Comparison of ENCODE assay signal across 8 cellular contexts in the genomic region with DNA sequence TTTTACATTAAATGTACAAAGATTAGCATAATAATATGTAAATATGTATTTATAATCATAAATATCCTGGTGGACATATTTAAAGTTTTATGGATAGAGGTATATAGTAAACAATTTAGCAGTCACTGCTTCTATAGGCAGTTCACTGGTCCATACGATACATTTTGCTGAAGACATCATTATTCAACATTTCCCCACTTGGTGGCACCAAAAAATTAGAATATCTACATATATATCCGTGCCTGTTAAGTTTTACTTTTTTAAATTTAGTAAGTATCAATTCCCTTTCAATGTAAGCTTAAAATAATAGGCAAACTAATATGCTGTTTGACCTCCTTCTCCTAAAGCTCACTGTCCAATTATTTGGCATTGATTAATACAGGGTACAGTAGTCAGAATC.
DNase-seq lines count a peak whose midpoint lies in the region; ATAC-seq and TF ChIP-seq lines count a peak whose summit lies in the region.

No MANE protein-coding gene starts in this region.

- no peaks in the 10 kb centered on the region for H3K36me3 ChIP-seq in hepatocyte (replicated peaks; ENCODE audit: insufficient read depth, low read depth)

- CTCF ChIA-PET in activated CD4-positive, alpha-beta T cell treated with anti-CD3 and anti-CD28 coated beads for 36 hours (lab: Charles Lee) = interaction anchor here (0.8 to 1.7 kb wide), 3 partner anchors 21 to 376 kb away, joined by 3 to 4 read pairs (median 3); no protein-coding TSS in a partner anchor

- intact Hi-C loops in activated CD4-positive, alpha-beta T cell treated with anti-CD3 and anti-CD28 coated beads for 36 hours (cut with DNase I, micrococcal nuclease) = loop anchor here (2.0 to 5.0 kb wide), 4 partner anchors 374 to 1095 kb away; a partner anchor contains a TSS

- H3K79me2 ChIP-seq in hepatocyte = no peaks in the 10 kb centered on the region

- no peaks in the 10 kb centered on the region for H3K4me1 ChIP-seq in hepatocyte (ENCODE audit: insufficient read depth)

- peak; percentile 81 for ATAC-seq in GM21786 (IDR thresholded peaks at IDR 0.05; ENCODE audit: unreplicated experiment)
- no peak for ATAC-seq in activated CD4-positive, alpha-beta T cell treated with anti-CD3 and anti-CD28 coated beads for 36 hours
- ATAC-seq in GM19467 (IDR thresholded peaks at IDR 0.05; ENCODE audit: unreplicated experiment) = no peak
- ATAC-seq in stimulated activated naive CD8-positive, alpha-beta T cell treated with anti-CD3 and anti-CD28 coated beads, Interleukin-15, amount 100 ng/mL, for 72 hours = no peak

- no peaks in the 10 kb centered on the region for H3K9me3 Mint-ChIP-seq in activated CD4-positive, alpha-beta T cell treated with anti-CD3 and anti-CD28 coated beads for 36 hours (ENCODE audit: low read depth)
- H3K9me3 Mint-ChIP-seq in stimulated activated naive CD8-positive, alpha-beta T cell treated with anti-CD3 and anti-CD28 coated beads, Interleukin-15, amount 100 ng/mL, for 72 hours = no peaks in the 10 kb centered on the region

- H3K36me3 Mint-ChIP-seq in activated CD4-positive, alpha-beta T cell treated with anti-CD3 and anti-CD28 coated beads for 36 hours (ENCODE audit: low read depth) = no peaks in the 10 kb centered on the region

- no peaks in the 10 kb centered on the region for H3K27me3 ChIP-seq in hepatocyte

- 57% methylated on average over 2 of the region's 2 CpGs for WGBS in hepatocyte (ENCODE audit: low lambda C conversion rate, missing lambda C conversion rate)

- H2AFZ ChIP-seq in hepatocyte = no peak overlapping the region

- H3K27me3 Mint-ChIP-seq in activated CD4-positive, alpha-beta T cell treated with anti-CD3 and anti-CD28 coated beads for 36 hours = no peaks in the 10 kb centered on the region
- H3K27me3 Mint-ChIP-seq in stimulated activated naive CD8-positive, alpha-beta T cell treated with anti-CD3 and anti-CD28 coated beads, Interleukin-15, amount 100 ng/mL, for 72 hours = no peaks in the 10 kb centered on the region

- no peak overlapping the region for H3K4me2 ChIP-seq in hepatocyte

- no peaks in the 10 kb centered on the region for H3K9me2 ChIP-seq in hepatocyte (replicated peaks; ENCODE audit: insufficient read depth)

- no peaks in the 10 kb centered on the region for H3K9me3 ChIP-seq in hepatocyte (ENCODE audit: low read depth)

- no peaks in the 10 kb centered on the region for H4K20me1 ChIP-seq in hepatocyte (ENCODE audit: insufficient read depth, poor library complexity, severe bottlenecking)

- no peak overlapping the region for H3K4me3 ChIP-seq in hepatocyte
- H3K4me3 ChIP-seq in coronary artery = no peak overlapping the region

- H3K4me3 Mint-ChIP-seq in activated CD4-positive, alpha-beta T cell treated with anti-CD3 and anti-CD28 coated beads for 36 hours = no peak overlapping the region
- no peak overlapping the region for H3K4me3 Mint-ChIP-seq in stimulated activated naive CD8-positive, alpha-beta T cell treated with anti-CD3 and anti-CD28 coated beads, Interleukin-15, amount 100 ng/mL, for 72 hours

- no peak overlapping the region for H3K27ac Mint-ChIP-seq in activated CD4-positive, alpha-beta T cell treated with anti-CD3 and anti-CD28 coated beads for 36 hours
- no peak overlapping the region for H3K27ac Mint-ChIP-seq in stimulated activated naive CD8-positive, alpha-beta T cell treated with anti-CD3 and anti-CD28 coated beads, Interleukin-15, amount 100 ng/mL, for 72 hours

- DNase-seq in EH (ENCODE audit: low read depth) (peak; percentile 10), NCI-H1694 treated with DMSO at 0.1 percent for 48 hours (lab: John Stamatoyannopoulos, UW) (peak; percentile 23), hepatocyte (ENCODE audit: low spot score) (peak; percentile 19), coronary artery (ENCODE audit: low spot score) (no peak)
- no peak for DNase-seq in activated CD4-positive, alpha-beta T cell treated with anti-CD3 and anti-CD28 coated beads for 36 hours
- no peak for DNase-seq in stimulated activated naive CD8-positive, alpha-beta T cell treated with anti-CD3 and anti-CD28 coated beads, Interleukin-15, amount 100 ng/mL, for 72 hours

- H3K27ac ChIP-seq in hepatocyte = no peak overlapping the region
- no peak overlapping the region for H3K27ac ChIP-seq in coronary artery

- peak; percentile 51 for TF ChIP-seq CTCF in hepatocyte (IDR thresholded peaks at IDR 0.05; ENCODE audit: poor library complexity)
- TF ChIP-seq CTCF in coronary artery (IDR thresholded peaks at IDR 0.05) = no peak

- POLR2A ChIA-PET in activated CD4-positive, alpha-beta T cell treated with anti-CD3 and anti-CD28 coated beads for 36 hours (lab: Charles Lee) = no interaction called here

- no peaks in the 10 kb centered on the region for H3K4me1 Mint-ChIP-seq in activated CD4-positive, alpha-beta T cell treated with anti-CD3 and anti-CD28 coated beads for 36 hours
- H3K4me1 Mint-ChIP-seq in stimulated activated naive CD8-positive, alpha-beta T cell treated with anti-CD3 and anti-CD28 coated beads, Interleukin-15, amount 100 ng/mL, for 72 hours = peaks cover 5% of the 10 kb centered on the region

Comparison
In these comparisons a context has a peak if more than half of its experiments do, and no peak if none do; other contexts are left out.
1. DNase-seq: peak in EH (single experiment), NCI-H1694 treated with DMSO at 0.1 percent for 48 hours (single experiment) and hepatocyte (single experiment); none in coronary artery (single experiment), activated CD4-positive, alpha-beta T cell treated with anti-CD3 and anti-CD28 coated beads for 36 hours (single experiment) and stimulated activated naive CD8-positive, alpha-beta T cell treated with anti-CD3 and anti-CD28 coated beads, Interleukin-15, amount 100 ng/mL, for 72 hours (0 of 2).